Comparison of ENCODE assay signal across 30 cellular contexts in genomic region chr19:17481986-17482385, GRCh38. TPM values are rescaled to one million over a fixed set of nuclear protein-coding genes. Genes with fewer than 3 reads are reported as not detected.
DNase-seq lines count a peak whose midpoint lies in the region; ATAC-seq, FAIRE-seq and TF ChIP-seq lines count a peak whose summit lies in the region.
"Had no signal": no experiment of that assay in that cellular context is flagged by ENCODE, and none has a peak within 500 bp of the region (broad histone marks: within the 10 kb centered on the region; RNA-seq: fewer than 3 reads in every experiment).

No MANE protein-coding gene starts in this region.

- no peaks in the 10 kb centered on the region for H3K27me3 ChIP-seq in left ventricle myocardium inferior (ENCODE audit: low read depth)
- no peaks in the 10 kb centered on the region for H3K27me3 ChIP-seq in right atrium auricular region
- no peaks in the 10 kb centered on the region for H3K27me3 ChIP-seq in H1 (replicated peaks in 1 of 4; ENCODE audit: control insufficient read depth in 3 of 4, extremely low read depth in 1 of 4, insufficient read depth in 3 of 4, low read length in 3 of 4)
- no peaks in the 10 kb centered on the region for H3K27me3 ChIP-seq in psoas muscle (ENCODE audit: insufficient read depth in 3 of 3, low read length in 2 of 3)
- no peaks in the 10 kb centered on the region; a peak in 1 of 5 replicates for H3K27me3 ChIP-seq in HepG2 (ENCODE audit: control insufficient read depth in 1 of 2, insufficient read depth in 2 of 2, low read length in 2 of 2)
- H3K27me3 ChIP-seq: BE2C had no signal

- no TSS peak for BruUV-seq in HepG2 (replicated peaks; lab: Mats Ljungman, UMichigan)

- no peak overlapping the region for H3K4ac ChIP-seq in H1 (replicated peaks; ENCODE audit: insufficient read length, low read depth, low read length)

- peak overlapping the region; percentile 68 for H3K14ac ChIP-seq in H1 (ENCODE audit: insufficient read length)

- H4K20me1 ChIP-seq in H1 (replicated peaks in 1 of 2; ENCODE audit: control insufficient read depth in 1 of 2, insufficient read depth in 2 of 2, low read length in 2 of 2) (no peaks in the 10 kb centered on the region), HepG2 (ENCODE audit: insufficient read depth, low read length) (no peaks in the 10 kb centered on the region)

- H2BK15ac ChIP-seq in H1 (ENCODE audit: low read length): no peak overlapping the region

- H3K9ac ChIP-seq in H1 (replicated peaks in 1 of 4; ENCODE audit: extremely low read depth in 1 of 4, low read depth in 3 of 4, low read length in 3 of 4): no peak overlapping the region
- no peak overlapping the region for H3K9ac ChIP-seq in HepG2 (ENCODE audit: insufficient read depth, low read depth, low read length)

- H2AK5ac ChIP-seq in H1 (ENCODE audit: low read depth, low read length): no peak overlapping the region

- POLR2A ChIA-PET in H1 (lab: Charles Lee; ENCODE audit: partially characterized antibody) (interaction anchor here (0.6 to 1.5 kb wide), 4 partner anchors 10 to 376 kb away, joined by 3 to 4 read pairs (median 3); partner anchors contain the start of gene PGLS), HepG2 (lab: Yijun Ruan, JAX) (no interaction called here)

- intact Hi-C loops in left ventricle myocardium inferior (cut with micrococcal nuclease) (no loop called here), psoas muscle (cut with DNase I) (no loop called here), HepG2 (cut with micrococcal nuclease; ENCODE audit: unreplicated experiment) (no loop called here)

- no peak for TF ChIP-seq RAD21 in H1 (IDR thresholded peaks at IDR 0.05 in 1 of 2, conservative IDR thresholded peaks at IDR 0.05 in 1 of 2; ENCODE audit: low read depth in 2 of 2, low read length in 2 of 2)
- TF ChIP-seq RAD21 in HepG2 (CRISPR knock-in tag; IDR thresholded peaks at IDR 0.05): no peak

- H3K79me2 ChIP-seq in H1 (ENCODE audit: control insufficient read depth in 1 of 2, insufficient read depth in 2 of 2, low read length in 2 of 2) (no peaks in the 10 kb centered on the region), HepG2 (ENCODE audit: insufficient read depth, low read length) (no peaks in the 10 kb centered on the region)

- H4K8ac ChIP-seq in H1 (ENCODE audit: extremely low read depth, insufficient read depth, low read length): no peak overlapping the region

- peak overlapping the region; percentile 48; the same call in 1 of the 2 replicates for H2BK20ac ChIP-seq in H1 (ENCODE audit: low read length)

- H4K91ac ChIP-seq in H1 (replicated peaks; ENCODE audit: insufficient read length, low read length): no peak overlapping the region

- H2BK120ac ChIP-seq in H1 (replicated peaks; ENCODE audit: low read depth, low read length): peak overlapping the region; percentile 43

- WGBS in H1 (ENCODE audit: extremely low coverage in 1 of 2, insufficient coverage in 1 of 2, insufficient read length in 1 of 2, insufficient replicate concordance in 2 of 2, low coverage in 1 of 2, low lambda C conversion rate in 2 of 2, missing lambda C conversion rate in 1 of 2), 2 experiments: 86% methylated on average over 13 of the region's 13 CpGs; no CpG with 5 or more reads in 1 of the 2 experiments
- WGBS in psoas muscle, 3 donors: 67 to 80% (median 72%) methylated on average over 13 of the region's 13 CpGs
- 82% methylated on average over 13 of the region's 13 CpGs for WGBS in HepG2 (ENCODE audit: low lambda C conversion rate)

- TF ChIP-seq CTCF in left ventricle myocardium inferior (IDR thresholded peaks at IDR 0.05; ENCODE audit: borderline replicate concordance): no peak
- no peak for TF ChIP-seq CTCF in right atrium auricular region (IDR thresholded peaks at IDR 0.05)
- no peak for TF ChIP-seq CTCF in H1 (IDR thresholded peaks at IDR 0.05; ENCODE audit: control extremely low read depth in 1 of 3, insufficient read depth in 1 of 3, low read depth in 1 of 3, low read length in 3 of 3)
- no peak for TF ChIP-seq CTCF in psoas muscle (IDR thresholded peaks at IDR 0.05)
- TF ChIP-seq CTCF in HepG2 (CRISPR knock-in tag; IDR thresholded peaks at IDR 0.05): no peak

- H3K27ac ChIP-seq in left ventricle myocardium inferior (replicated peaks) (peak overlapping the region; percentile 23), right atrium auricular region (no peak overlapping the region), H1 (ENCODE audit: low read depth, low read length) (no peak overlapping the region), psoas muscle (no peak overlapping the region), HepG2 (ENCODE audit: extremely low read length, insufficient read depth, low read length) (no peak overlapping the region)
- H3K27ac ChIP-seq: PC-9 had no signal

- H2BK12ac ChIP-seq in H1 (ENCODE audit: low read depth, low read length): no peak overlapping the region

- no peak overlapping the region for H2BK5ac ChIP-seq in H1 (ENCODE audit: low read depth, low read length)

- H3K4me1 ChIP-seq in left ventricle myocardium inferior (peaks cover 29% of the 10 kb centered on the region), right atrium auricular region (peaks cover 0 to 7% of the 10 kb centered on the region in 2 donors), H1 (replicated peaks in 1 of 4; ENCODE audit: control insufficient read depth in 3 of 4, insufficient read depth in 4 of 4, low read length in 3 of 4) (peaks cover 0 to 6% (median 1%) of the 10 kb centered on the region in 4 experiments; a peak in 6 of 7 replicates), psoas muscle (peaks cover 9% of the 10 kb centered on the region), HepG2 (ENCODE audit: insufficient read depth, low read length) (peaks cover 19% of the 10 kb centered on the region)
- H3K4me1 ChIP-seq: BE2C had no signal

- H3K9me3 ChIP-seq in left ventricle myocardium inferior (replicated peaks): no peaks in the 10 kb centered on the region
- H3K9me3 ChIP-seq in right atrium auricular region: no peaks in the 10 kb centered on the region
- H3K9me3 ChIP-seq in H1 (ENCODE audit: insufficient read depth in 2 of 2, low read depth in 1 of 2, low read length in 1 of 2): no peaks in the 10 kb centered on the region
- no peaks in the 10 kb centered on the region for H3K9me3 ChIP-seq in psoas muscle
- no peaks in the 10 kb centered on the region for H3K9me3 ChIP-seq in HepG2 (ENCODE audit: low read length)
- H3K9me3 ChIP-seq: BE2C had no signal

- DNase-seq in left ventricle myocardium inferior (no peak), right atrium auricular region (ENCODE audit: low spot score) (no peak), H1 (ENCODE audit: low read depth in 1 of 2, low spot score in 2 of 2) (no peak), psoas muscle (no peak), NCI-H774 (lab: John Stamatoyannopoulos, UW) (no peak), NCI-H128 (lab: John Stamatoyannopoulos, UW; ENCODE audit: unreplicated experiment) (no peak), HepG2 (ENCODE audit: low spot score) (no peak), SIG-M5 (lab: John Stamatoyannopoulos, UW) (no peak)
- DNase-seq: 8988T; ACHN; BE2C; CD8-positive, alpha-beta T cell; DMS 273 treated with DMSO at 0.1 percent for 48 hours; DMS79; EL; GDM1; HCEC 1CT; NCI-H1048; NCI-H1417 treated with DMSO at 0.1 percent for 48 hours; NCI-H1694 treated with DMSO at 0.1 percent for 48 hours; NCI-H2081; NCI-H2227 treated with DMSO at 0.1 percent for 48 hours; NCI-H510A; NCI-H69; NK-92 treated with Interleukin-12 subunit alpha and Interleukin-12 subunit beta, amount 100 ng/mL, for 24 hours; PC-9; Right ventricle myocardium superior had no signal

- no peak overlapping the region for H3K18ac ChIP-seq in H1 (ENCODE audit: extremely low read depth, low read length)

- CTCF ChIA-PET in H1 (lab: Charles Lee; ENCODE audit: partially characterized antibody) (interaction anchor here (3.0 kb wide), 1 partner anchor 14 kb away, joined by 9 read pairs; no protein-coding TSS in a partner anchor), HepG2 (lab: Yijun Ruan, JAX; ENCODE audit: low intra/inter-chr PET ratio, low total read pairs) (no interaction called here)

- H3K36me3 ChIP-seq in left ventricle myocardium inferior (peaks cover 6% of the 10 kb centered on the region), right atrium auricular region (no peaks in the 10 kb centered on the region), H1 (ENCODE audit: control insufficient read depth in 2 of 4, insufficient read depth in 4 of 4, low read length in 3 of 4) (no peaks in the 10 kb centered on the region), psoas muscle (ENCODE audit: insufficient read depth in 1 of 2, low read depth in 1 of 2) (peaks cover 0 to 21% of the 10 kb centered on the region in 2 donors), HepG2 (replicated peaks in 1 of 2; ENCODE audit: control insufficient read depth in 1 of 2, insufficient read depth in 2 of 2, low read length in 2 of 2) (peaks cover 0 to 1% of the 10 kb centered on the region in 2 experiments; a peak in 1 of 5 replicates)
- H3K36me3 ChIP-seq: BE2C had no signal

- H4K5ac ChIP-seq in H1 (ENCODE audit: insufficient read length, low read depth, low read length): no peak overlapping the region

- peak; percentile 18 to 53 (median 31) for ATAC-seq in psoas muscle
- no peak for ATAC-seq in HepG2
- ATAC-seq: CD8-positive, alpha-beta T cell; GM12878; GM23338 had no signal

- no peak for TF ChIP-seq POLR2A in H1 (IDR thresholded peaks at IDR 0.05; ENCODE audit: control extremely low read depth in 1 of 2, low read depth in 2 of 2, low read length in 2 of 2)
- TF ChIP-seq POLR2A in HepG2 (IDR thresholded peaks at IDR 0.05; ENCODE audit: insufficient read depth in 1 of 2, low read depth in 2 of 2, low read length in 2 of 2): no peak

- in situ Hi-C loops in HepG2 (cut with HindIII; ENCODE audit: extremely low pct_ligation_motif_present, low pct_unique_long_range_greater_than_20kb): no loop called here

- H3K23me2 ChIP-seq in H1 (ENCODE audit: low read depth, low read length): no peaks in the 10 kb centered on the region

- H3K56ac ChIP-seq in H1 (replicated peaks; ENCODE audit: insufficient read length, low read depth, low read length): no peak overlapping the region

- no peaks in the 10 kb centered on the region; the same call in 1 of the 2 replicates for H3K79me1 ChIP-seq in H1 (ENCODE audit: low read depth, low read length)

- no peak overlapping the region for H3K23ac ChIP-seq in H1 (ENCODE audit: insufficient read length)

- no peak for FAIRE-seq in H1 (lab: Jason Lieb, UNC)
- no peak for FAIRE-seq in HepG2 (lab: Jason Lieb, UNC)
- FAIRE-seq: GM12878 had no signal

- no peak overlapping the region for H3K4me2 ChIP-seq in H1 (ENCODE audit: insufficient read depth in 1 of 2, low read depth in 2 of 2, low read length in 2 of 2)
- H3K4me2 ChIP-seq in HepG2 (ENCODE audit: low read depth, low read length): no peak overlapping the region
- H3K4me2 ChIP-seq: GM23338, PC-9 had no signal

- TF ChIP-seq EP300 in H1 (IDR thresholded peaks at IDR 0.05; ENCODE audit: borderline replicate concordance in 1 of 2, low read depth in 2 of 2, low read length in 2 of 2): no peak
- no peak for TF ChIP-seq EP300 in HepG2 (IDR thresholded peaks at IDR 0.05; ENCODE audit: low read depth in 2 of 2, low read length in 2 of 2)
- no peak for TF ChIP-seq EP300 in HepG2 (CRISPR knock-in tag; IDR thresholded peaks at IDR 0.05; ENCODE audit: borderline replicate concordance)

- H2AFZ ChIP-seq in H1 (ENCODE audit: low read length): no peak overlapping the region
- H2AFZ ChIP-seq in HepG2 (ENCODE audit: low read length): no peak overlapping the region
- H2AFZ ChIP-seq: GM23338, PC-9 had no signal

- no peak overlapping the region for H3K4me3 ChIP-seq in left ventricle myocardium inferior
- H3K4me3 ChIP-seq in right atrium auricular region: no peak overlapping the region
- no peak overlapping the region for H3K4me3 ChIP-seq in H1 (ENCODE audit: extremely low read depth in 1 of 4, insufficient read depth in 2 of 4, low read depth in 3 of 4, low read length in 4 of 4)
- no peak overlapping the region for H3K4me3 ChIP-seq in psoas muscle
- H3K4me3 ChIP-seq in HepG2 (replicated peaks in 1 of 3; ENCODE audit: insufficient read depth in 1 of 3, low read depth in 2 of 3, low read length in 3 of 3): no peak overlapping the region
- H3K4me3 ChIP-seq: GM12878, GM23338, PC-9 had no signal

RNA-seq across cellular contexts. Expression of gene SLC27A1, which starts 11.7 kb away (rescaled TPM):
- total RNA-seq in left ventricle myocardium inferior (59.3 TPM), right atrium auricular region (10 to 100 TPM; 31.2 to 65.6 TPM), psoas muscle (10 to 100 TPM; 18.4 to 40.1 (median 27.9) TPM), HepG2 (2016; rRNA removed; fragmentation: Illumina TruSeq; extraction: Trizol) (1.7 and 4.1 TPM in 2 replicates)
- total RNA-seq in H1 (2021; fragmentation: NEBNext Ultra II Directional; extraction: Animal tissue kit (Norgen Biotek cat#: 25700)): 7.3 and 7.5 TPM in 2 replicates
- polyA plus RNA-seq in H1 (2011; rRNA removed) (9.1 and 12.2 TPM in 2 replicates), psoas muscle (10 to 100 TPM; 11.8 to 30.6 (median 24.1) TPM), HepG2 (2011; rRNA removed) (8.7 and 8.8 TPM in 2 replicates)
- polyA plus RNA-seq in H1 (2011; cell fraction: cytosol; rRNA removed): 8.1 TPM
- 15.3 TPM for polyA plus RNA-seq in H1 (2011; cell fraction: nucleus; rRNA removed)
- 4.2 to 9.8 TPM (median 8.2 TPM) in 4 replicates for polyA plus RNA-seq in H1 (2012, experiment 1 of 2)
- polyA plus RNA-seq in H1 (2012, experiment 2 of 2): 5.6 TPM
- polyA plus RNA-seq in H1 (2013, experiment 1 of 2): 6.3 TPM
- 6.9 TPM for polyA plus RNA-seq in H1 (2013, experiment 2 of 2)
- polyA minus RNA-seq in H1 (2011; rRNA and poly(A)+ RNA removed): 4.7 and 5.0 TPM in 2 replicates
- 11.1 TPM for polyA minus RNA-seq in H1 (2011; cell fraction: cytosol; rRNA and poly(A)+ RNA removed)
- 9.1 TPM for polyA minus RNA-seq in H1 (2011; cell fraction: nucleus; rRNA and poly(A)+ RNA removed)
- total RNA-seq in HepG2 (2016; cell fraction: cytosol; rRNA removed; fragmentation: Illumina TruSeq; extraction: Trizol; ENCODE audit: low read depth): 0.71 and 0.79 TPM in 2 replicates
- total RNA-seq in HepG2 (2016; cell fraction: insoluble cytoplasmic fraction; rRNA removed; fragmentation: Illumina TruSeq; extraction: Trizol): 1.7 and 4.7 TPM in 2 replicates
- 1.8 and 2.2 TPM in 2 replicates for total RNA-seq in HepG2 (2016; cell fraction: membrane; rRNA removed; fragmentation: Illumina TruSeq; extraction: Trizol)
- total RNA-seq in HepG2 (2016; cell fraction: nucleus; rRNA removed; fragmentation: Illumina TruSeq; extraction: Trizol): 4.2 and 7.1 TPM in 2 replicates
- polyA plus RNA-seq in HepG2 (2011; cell fraction: cytosol; rRNA removed): 5.6 and 8.5 TPM in 2 replicates
- polyA plus RNA-seq in HepG2 (2011; cell fraction: nucleus; rRNA removed): 30.2 and 36.7 TPM in 2 replicates
- 4.1 and 6.3 TPM in 2 replicates for polyA plus RNA-seq in HepG2 (2012)
- 0.52 and 0.53 TPM in 2 replicates for polyA plus RNA-seq in HepG2 (2016; cell fraction: cytosol; fragmentation: Illumina TruSeq; extraction: Trizol; ENCODE audit: low read depth)
- 1.3 and 1.7 TPM in 2 replicates for polyA plus RNA-seq in HepG2 (2016; cell fraction: insoluble cytoplasmic fraction; fragmentation: Illumina TruSeq; extraction: Trizol; ENCODE audit: low read depth)
- polyA plus RNA-seq in HepG2 (2016; cell fraction: membrane; fragmentation: Illumina TruSeq; extraction: Trizol; ENCODE audit: low read depth): 0.94 and 1.2 TPM in 2 replicates
- polyA plus RNA-seq in HepG2 (2016; cell fraction: nucleus; fragmentation: Illumina TruSeq; extraction: Trizol; ENCODE audit: insufficient read depth, low read depth): 9.9 and 10.8 TPM in 2 replicates
- 1.1 and 18.4 TPM in 2 replicates for polyA minus RNA-seq in HepG2 (2011; rRNA and poly(A)+ RNA removed; ENCODE audit: low replicate concordance)
- polyA minus RNA-seq in HepG2 (2011; cell fraction: cytosol; rRNA and poly(A)+ RNA removed): 7.5 and 11.5 TPM in 2 replicates
- 5.5 and 9.3 TPM in 2 replicates for polyA minus RNA-seq in HepG2 (2011; cell fraction: nucleus; rRNA and poly(A)+ RNA removed)

RNA-seq across cellular contexts. Expression of gene NXNL1, which starts 21.3 kb away (rescaled TPM):
- total RNA-seq in left ventricle myocardium inferior (0.33 TPM), right atrium auricular region (not detected), psoas muscle (1 to 10 TPM in 1 of 4 donors, under 1 TPM in 3; 0.43 to 1.0 (median 0.72) TPM), HepG2 (2016; rRNA removed; fragmentation: Illumina TruSeq; extraction: Trizol) (not detected in 2 replicates)
- not detected in 2 replicates for total RNA-seq in H1 (2021; fragmentation: NEBNext Ultra II Directional; extraction: Animal tissue kit (Norgen Biotek cat#: 25700))
- polyA plus RNA-seq in H1 (2011; rRNA removed) (not detected in 2 replicates), psoas muscle (under 1 TPM in 2 of 3 donors, not detected in 1; 0.14 to 0.64 TPM), HepG2 (2011; rRNA removed) (not detected in 2 replicates)
- not detected for polyA plus RNA-seq in H1 (2011; cell fraction: cytosol; rRNA removed)
- not detected for polyA plus RNA-seq in H1 (2011; cell fraction: nucleus; rRNA removed)
- polyA plus RNA-seq in H1 (2012, experiment 1 of 2): not detected in 4 replicates
- not detected for polyA plus RNA-seq in H1 (2012, experiment 2 of 2)
- polyA plus RNA-seq in H1 (2013, experiment 1 of 2): not detected
- polyA plus RNA-seq in H1 (2013, experiment 2 of 2): not detected
- polyA minus RNA-seq in H1 (2011; rRNA and poly(A)+ RNA removed): not detected in 2 replicates
- polyA minus RNA-seq in H1 (2011; cell fraction: cytosol; rRNA and poly(A)+ RNA removed): not detected
- not detected for polyA minus RNA-seq in H1 (2011; cell fraction: nucleus; rRNA and poly(A)+ RNA removed)
- total RNA-seq in HepG2 (2016; cell fraction: cytosol; rRNA removed; fragmentation: Illumina TruSeq; extraction: Trizol; ENCODE audit: low read depth): not detected in 2 replicates
- total RNA-seq in HepG2 (2016; cell fraction: insoluble cytoplasmic fraction; rRNA removed; fragmentation: Illumina TruSeq; extraction: Trizol): not detected in 2 replicates
- total RNA-seq in HepG2 (2016; cell fraction: membrane; rRNA removed; fragmentation: Illumina TruSeq; extraction: Trizol): not detected in 2 replicates
- total RNA-seq in HepG2 (2016; cell fraction: nucleus; rRNA removed; fragmentation: Illumina TruSeq; extraction: Trizol): not detected in 2 replicates
- not detected in 2 replicates for polyA plus RNA-seq in HepG2 (2011; cell fraction: cytosol; rRNA removed)
- not detected in 2 replicates for polyA plus RNA-seq in HepG2 (2011; cell fraction: nucleus; rRNA removed)
- polyA plus RNA-seq in HepG2 (2012): not detected in 2 replicates
- not detected in 2 replicates for polyA plus RNA-seq in HepG2 (2016; cell fraction: cytosol; fragmentation: Illumina TruSeq; extraction: Trizol; ENCODE audit: low read depth)
- not detected in 2 replicates for polyA plus RNA-seq in HepG2 (2016; cell fraction: insoluble cytoplasmic fraction; fragmentation: Illumina TruSeq; extraction: Trizol; ENCODE audit: low read depth)
- polyA plus RNA-seq in HepG2 (2016; cell fraction: membrane; fragmentation: Illumina TruSeq; extraction: Trizol; ENCODE audit: low read depth): not detected in 2 replicates
- not detected in 2 replicates for polyA plus RNA-seq in HepG2 (2016; cell fraction: nucleus; fragmentation: Illumina TruSeq; extraction: Trizol; ENCODE audit: insufficient read depth, low read depth)
- polyA minus RNA-seq in HepG2 (2011; rRNA and poly(A)+ RNA removed; ENCODE audit: low replicate concordance): not detected in 2 replicates
- not detected in 2 replicates for polyA minus RNA-seq in HepG2 (2011; cell fraction: cytosol; rRNA and poly(A)+ RNA removed)
- not detected in 2 replicates for polyA minus RNA-seq in HepG2 (2011; cell fraction: nucleus; rRNA and poly(A)+ RNA removed)
- total RNA-seq: CD8-positive, alpha-beta T cell; GM12878; GM23338; PC-9; RPMI7951 had no signal
- polyA plus RNA-seq: GM12878, GM23338 had no signal

RNA-seq across cellular contexts. Expression of gene PGLS, which starts 29.5 kb away (rescaled TPM):
- total RNA-seq in left ventricle myocardium inferior (19.9 TPM), right atrium auricular region (10 to 100 TPM; 20.4 to 35.9 TPM), psoas muscle (10 to 100 TPM; 14.8 to 17.3 (median 16.3) TPM), HepG2 (2016; rRNA removed; fragmentation: Illumina TruSeq; extraction: Trizol) (33.8 and 36.7 TPM in 2 replicates)
- 67.5 and 72.8 TPM in 2 replicates for total RNA-seq in H1 (2021; fragmentation: NEBNext Ultra II Directional; extraction: Animal tissue kit (Norgen Biotek cat#: 25700))
- polyA plus RNA-seq in H1 (2011; rRNA removed) (164 and 193 TPM in 2 replicates), psoas muscle (10 to 100 TPM; 11.7 to 53.5 (median 18.3) TPM), HepG2 (2011; rRNA removed) (43.8 and 49.1 TPM in 2 replicates)
- 96.2 TPM for polyA plus RNA-seq in H1 (2011; cell fraction: cytosol; rRNA removed)
- polyA plus RNA-seq in H1 (2011; cell fraction: nucleus; rRNA removed): 101 TPM
- polyA plus RNA-seq in H1 (2012, experiment 1 of 2): 35.4 to 76.9 TPM (median 68.3 TPM) in 4 replicates
- polyA plus RNA-seq in H1 (2012, experiment 2 of 2): 98.6 TPM
- polyA plus RNA-seq in H1 (2013, experiment 1 of 2): 67.1 TPM
- 69.4 TPM for polyA plus RNA-seq in H1 (2013, experiment 2 of 2)
- 29.5 and 49.1 TPM in 2 replicates for polyA minus RNA-seq in H1 (2011; rRNA and poly(A)+ RNA removed)
- 51.8 TPM for polyA minus RNA-seq in H1 (2011; cell fraction: cytosol; rRNA and poly(A)+ RNA removed)
- polyA minus RNA-seq in H1 (2011; cell fraction: nucleus; rRNA and poly(A)+ RNA removed): 48.9 TPM
- 28.7 and 30.6 TPM in 2 replicates for total RNA-seq in HepG2 (2016; cell fraction: cytosol; rRNA removed; fragmentation: Illumina TruSeq; extraction: Trizol; ENCODE audit: low read depth)
- 31.6 and 33.6 TPM in 2 replicates for total RNA-seq in HepG2 (2016; cell fraction: insoluble cytoplasmic fraction; rRNA removed; fragmentation: Illumina TruSeq; extraction: Trizol)
- total RNA-seq in HepG2 (2016; cell fraction: membrane; rRNA removed; fragmentation: Illumina TruSeq; extraction: Trizol): 36.0 and 41.5 TPM in 2 replicates
- 18.4 and 23.5 TPM in 2 replicates for total RNA-seq in HepG2 (2016; cell fraction: nucleus; rRNA removed; fragmentation: Illumina TruSeq; extraction: Trizol)
- polyA plus RNA-seq in HepG2 (2011; cell fraction: cytosol; rRNA removed): 33.3 and 59.8 TPM in 2 replicates
- polyA plus RNA-seq in HepG2 (2011; cell fraction: nucleus; rRNA removed): 74.2 and 74.7 TPM in 2 replicates
- polyA plus RNA-seq in HepG2 (2012): 26.9 and 37.3 TPM in 2 replicates
- polyA plus RNA-seq in HepG2 (2016; cell fraction: cytosol; fragmentation: Illumina TruSeq; extraction: Trizol; ENCODE audit: low read depth): 48.8 and 52.7 TPM in 2 replicates
- 50.4 and 56.4 TPM in 2 replicates for polyA plus RNA-seq in HepG2 (2016; cell fraction: insoluble cytoplasmic fraction; fragmentation: Illumina TruSeq; extraction: Trizol; ENCODE audit: low read depth)
- polyA plus RNA-seq in HepG2 (2016; cell fraction: membrane; fragmentation: Illumina TruSeq; extraction: Trizol; ENCODE audit: low read depth): 55.3 and 57.7 TPM in 2 replicates
- 47.8 and 49.3 TPM in 2 replicates for polyA plus RNA-seq in HepG2 (2016; cell fraction: nucleus; fragmentation: Illumina TruSeq; extraction: Trizol; ENCODE audit: insufficient read depth, low read depth)
- 83.1 and 129 TPM in 2 replicates for polyA minus RNA-seq in HepG2 (2011; rRNA and poly(A)+ RNA removed; ENCODE audit: low replicate concordance)
- polyA minus RNA-seq in HepG2 (2011; cell fraction: cytosol; rRNA and poly(A)+ RNA removed): 36.2 and 38.6 TPM in 2 replicates
- 19.7 and 23.1 TPM in 2 replicates for polyA minus RNA-seq in HepG2 (2011; cell fraction: nucleus; rRNA and poly(A)+ RNA removed)

RNA-seq across cellular contexts. Expression of gene TMEM221, which starts 33.5 kb away (rescaled TPM):
- 0.14 TPM for total RNA-seq in left ventricle myocardium inferior
- total RNA-seq in right atrium auricular region: under 1 TPM; 0.30 to 0.51 TPM
- total RNA-seq in H1 (2021; fragmentation: NEBNext Ultra II Directional; extraction: Animal tissue kit (Norgen Biotek cat#: 25700)): 1.4 and 1.6 TPM in 2 replicates
- 2.0 and 2.9 TPM in 2 replicates for polyA plus RNA-seq in H1 (2011; rRNA removed)
- 1.7 TPM for polyA plus RNA-seq in H1 (2011; cell fraction: cytosol; rRNA removed)
- polyA plus RNA-seq in H1 (2011; cell fraction: nucleus; rRNA removed): 1.9 TPM
- polyA plus RNA-seq in H1 (2012, experiment 1 of 2): 2.0 to 3.1 TPM (median 2.4 TPM) in 4 replicates
- 3.4 TPM for polyA plus RNA-seq in H1 (2012, experiment 2 of 2)
- polyA plus RNA-seq in H1 (2013, experiment 1 of 2): 2.8 TPM
- polyA plus RNA-seq in H1 (2013, experiment 2 of 2): 2.6 TPM
- polyA minus RNA-seq in H1 (2011; rRNA and poly(A)+ RNA removed): 0.50 and 0.63 TPM in 2 replicates
- polyA minus RNA-seq in H1 (2011; cell fraction: cytosol; rRNA and poly(A)+ RNA removed): 0.88 TPM
- not detected for polyA minus RNA-seq in H1 (2011; cell fraction: nucleus; rRNA and poly(A)+ RNA removed)
- under 1 TPM in 1 of 4 donors, not detected in 3; 0.39 TPM for total RNA-seq in psoas muscle
- polyA plus RNA-seq in psoas muscle: under 1 TPM in 2 of 3 donors, not detected in 1; 0.04 to 0.25 TPM
- total RNA-seq in HepG2 (2016; rRNA removed; fragmentation: Illumina TruSeq; extraction: Trizol): 0.55 and 0.77 TPM in 2 replicates
- total RNA-seq in HepG2 (2016; cell fraction: cytosol; rRNA removed; fragmentation: Illumina TruSeq; extraction: Trizol; ENCODE audit: low read depth): 0.51 and 0.53 TPM in 2 replicates
- total RNA-seq in HepG2 (2016; cell fraction: insoluble cytoplasmic fraction; rRNA removed; fragmentation: Illumina TruSeq; extraction: Trizol): 0.39 and 0.50 TPM in 2 replicates
- 0.46 and 0.62 TPM in 2 replicates for total RNA-seq in HepG2 (2016; cell fraction: membrane; rRNA removed; fragmentation: Illumina TruSeq; extraction: Trizol)
- 0.94 and 1.4 TPM in 2 replicates for total RNA-seq in HepG2 (2016; cell fraction: nucleus; rRNA removed; fragmentation: Illumina TruSeq; extraction: Trizol)
- 0.27 and 0.33 TPM in 2 replicates for polyA plus RNA-seq in HepG2 (2011; rRNA removed)
- polyA plus RNA-seq in HepG2 (2011; cell fraction: cytosol; rRNA removed): 0.19 and 0.24 TPM in 2 replicates
- polyA plus RNA-seq in HepG2 (2011; cell fraction: nucleus; rRNA removed): 0.61 and 0.64 TPM in 2 replicates
- 0.43 and 0.50 TPM in 2 replicates for polyA plus RNA-seq in HepG2 (2012)
- 0.25 and 0.32 TPM in 2 replicates for polyA plus RNA-seq in HepG2 (2016; cell fraction: cytosol; fragmentation: Illumina TruSeq; extraction: Trizol; ENCODE audit: low read depth)
- 0.28 and 0.31 TPM in 2 replicates for polyA plus RNA-seq in HepG2 (2016; cell fraction: insoluble cytoplasmic fraction; fragmentation: Illumina TruSeq; extraction: Trizol; ENCODE audit: low read depth)
- 0.24 and 0.40 TPM in 2 replicates for polyA plus RNA-seq in HepG2 (2016; cell fraction: membrane; fragmentation: Illumina TruSeq; extraction: Trizol; ENCODE audit: low read depth)
- polyA plus RNA-seq in HepG2 (2016; cell fraction: nucleus; fragmentation: Illumina TruSeq; extraction: Trizol; ENCODE audit: insufficient read depth, low read depth): 1.3 and 2.0 TPM in 2 replicates
- 0.14 and 0.36 TPM in 2 replicates for polyA minus RNA-seq in HepG2 (2011; rRNA and poly(A)+ RNA removed; ENCODE audit: low replicate concordance)
- polyA minus RNA-seq in HepG2 (2011; cell fraction: cytosol; rRNA and poly(A)+ RNA removed): not detected in 2 replicates
- polyA minus RNA-seq in HepG2 (2011; cell fraction: nucleus; rRNA and poly(A)+ RNA removed): 0.52 TPM in 1 of 2 replicates, not detected in the other
- total RNA-seq: CD8-positive, alpha-beta T cell; GM12878; RPMI7951 had no signal
